Comparison of ENCODE assay signal across 10 cellular contexts in genomic region chr11:75644370-75644769, GRCh38. TPM values are rescaled to one million over a fixed set of nuclear protein-coding genes. Genes with fewer than 3 reads are reported as not detected.
"Had no signal": no experiment of that assay in that cellular context is flagged by ENCODE, and none has a peak within 500 bp of the region (broad histone marks: within the 10 kb centered on the region; RNA-seq: fewer than 3 reads in every experiment).

No MANE protein-coding gene starts in this region.

- H3K27ac ChIP-seq: GM23248 had no signal

- H3K9ac ChIP-seq: GM23248 had no signal

- H3K4me2 ChIP-seq: GM23338 had no signal

- H3K36me3 ChIP-seq: HAP-1 had no signal

- ATAC-seq: GM23338, HCT116 had no signal

- H3K4me3 ChIP-seq: GM23248, GM23338, HAP-1 had no signal

- H3K9me3 ChIP-seq: HAP-1 had no signal

- DNase-seq: GM23248, GOT3, H7, H9, HCEC 1CT, HFFc6 had no signal

- H2AFZ ChIP-seq: GM23248, GM23338 had no signal

RNA-seq across cellular contexts. Expression of gene MAP6, which starts 24.5 kb away (rescaled TPM):
- total RNA-seq: H4 had no signal
